In the genomic region with DNA sequence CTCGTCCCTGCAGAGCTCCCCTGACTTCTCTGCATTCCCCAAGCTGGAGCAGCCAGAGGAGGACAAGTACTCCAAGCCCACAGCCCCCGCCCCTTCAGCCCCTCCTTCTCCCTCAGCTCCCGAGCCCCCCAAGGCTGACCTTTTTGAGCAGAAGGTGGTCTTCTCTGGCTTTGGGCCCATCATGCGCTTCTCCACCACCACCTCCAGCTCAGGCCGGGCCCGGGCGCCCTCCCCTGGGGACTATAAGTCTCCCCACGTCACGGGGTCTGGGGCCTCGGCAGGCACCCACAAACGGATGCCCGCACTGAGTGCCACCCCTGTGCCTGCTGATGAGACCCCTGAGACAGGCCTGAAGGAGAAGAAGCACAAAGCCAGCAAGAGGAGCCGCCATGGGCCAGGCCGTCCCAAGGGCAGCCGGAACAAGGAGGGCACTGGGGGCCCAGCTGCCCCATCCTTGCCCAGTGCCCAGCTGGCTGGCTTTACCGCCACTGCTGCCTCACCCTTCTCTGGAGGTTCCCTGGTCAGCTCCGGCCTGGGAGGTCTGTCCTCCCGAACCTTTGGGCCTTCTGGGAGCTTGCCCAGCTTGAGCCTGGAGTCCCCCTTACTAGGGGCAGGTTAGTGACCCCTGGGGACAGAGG, we compare ENCODE assay signal across 16 cellular contexts. TPM values are rescaled to one million over a fixed set of nuclear protein-coding genes. Genes with fewer than 3 reads are reported as not detected.
A peak's percentile ranks its signal among the peaks of the same experiment; 100 is the strongest.
DNase-seq lines count a peak whose midpoint lies in the region; ATAC-seq, FAIRE-seq and TF ChIP-seq lines count a peak whose summit lies in the region.
"Had no signal": no experiment of that assay in that cellular context is flagged by ENCODE, and none has a peak within 500 bp of the region (broad histone marks: within the 10 kb centered on the region; RNA-seq: fewer than 3 reads in every experiment).

No MANE protein-coding gene starts in this region.

- no peaks in the 10 kb centered on the region for H3K27me3 ChIP-seq in HepG2 (ENCODE audit: control insufficient read depth in 1 of 2, insufficient read depth in 2 of 2, low read length in 2 of 2)

- peaks cover 53% of the 10 kb centered on the region for H3K4me1 Mint-ChIP-seq in activated T-cell treated with anti-CD3 and anti-CD28 coated beads, Interleukin-2, amount 50 U/mL, for 24 hours (ENCODE audit: low read depth)
- peaks cover 38% of the 10 kb centered on the region for H3K4me1 Mint-ChIP-seq in activated T-cell treated with anti-CD3 and anti-CD28 coated beads, Interleukin-2, amount 50 U/mL, for 4 hours (ENCODE audit: low read depth)
- H3K4me1 Mint-ChIP-seq in activated T-helper 17 cell treated with anti-CD3 and anti-CD28 coated beads, Interleukin-2, amount 50 U/mL, for 72 hours, result peaks cover 21% of the 10 kb centered on the region

- intact Hi-C loops in HepG2 (cut with micrococcal nuclease; ENCODE audit: unreplicated experiment), result no loop called here

- TF ChIP-seq CTCF in HEK293 (tag by site-specific recombination; IDR thresholded peaks at IDR 0.05), result no peak
- TF ChIP-seq CTCF in HepG2 (CRISPR knock-in tag; IDR thresholded peaks at IDR 0.05), result no peak
- no peak for TF ChIP-seq CTCF in omental fat pad (IDR thresholded peaks at IDR 0.05)

- peaks cover 3 to 91% of the 10 kb centered on the region in 2 experiments; a peak in 2 of 3 replicates for H3K36me3 ChIP-seq in HEK293 (ENCODE audit: control insufficient read depth in 2 of 2, insufficient read depth in 1 of 2, low read length in 2 of 2)
- H3K36me3 ChIP-seq in HepG2 (replicated peaks in 1 of 2; ENCODE audit: control insufficient read depth in 1 of 2, insufficient read depth in 2 of 2, low read length in 2 of 2), result peaks cover 51 to 87% of the 10 kb centered on the region in 2 experiments

- no peaks in the 10 kb centered on the region for H3K9me3 Mint-ChIP-seq in activated T-cell treated with anti-CD3 and anti-CD28 coated beads, Interleukin-2, amount 50 U/mL, for 24 hours
- H3K9me3 Mint-ChIP-seq in activated T-cell treated with anti-CD3 and anti-CD28 coated beads, Interleukin-2, amount 50 U/mL, for 4 hours, result no peaks in the 10 kb centered on the region
- H3K9me3 Mint-ChIP-seq in activated T-helper 17 cell treated with anti-CD3 and anti-CD28 coated beads, Interleukin-2, amount 50 U/mL, for 72 hours, result no peaks in the 10 kb centered on the region
- H3K9me3 Mint-ChIP-seq: H9 had no signal

- H2AFZ ChIP-seq in HepG2 (ENCODE audit: low read length), result no peak overlapping the region

- peaks cover 95% of the 10 kb centered on the region for H3K36me3 Mint-ChIP-seq in activated T-cell treated with anti-CD3 and anti-CD28 coated beads, Interleukin-2, amount 50 U/mL, for 24 hours (ENCODE audit: low read depth)
- H3K36me3 Mint-ChIP-seq in activated T-cell treated with anti-CD3 and anti-CD28 coated beads, Interleukin-2, amount 50 U/mL, for 4 hours (ENCODE audit: insufficient read depth), result peaks cover 45% of the 10 kb centered on the region
- H3K36me3 Mint-ChIP-seq in activated T-helper 17 cell treated with anti-CD3 and anti-CD28 coated beads, Interleukin-2, amount 50 U/mL, for 72 hours (ENCODE audit: low read depth), result peaks cover 98% of the 10 kb centered on the region

- no peak overlapping the region for H3K9ac ChIP-seq in HepG2 (ENCODE audit: insufficient read depth, low read depth, low read length)

- H3K27ac ChIP-seq in HEK293 (ENCODE audit: extremely low read depth, low read depth, low read length), result no peak overlapping the region
- no peak overlapping the region for H3K27ac ChIP-seq in HepG2 (ENCODE audit: extremely low read length, insufficient read depth, low read length)

- H3K4me3 Mint-ChIP-seq in activated T-cell treated with anti-CD3 and anti-CD28 coated beads, Interleukin-2, amount 50 U/mL, for 24 hours, result no peak overlapping the region
- H3K4me3 Mint-ChIP-seq in activated T-cell treated with anti-CD3 and anti-CD28 coated beads, Interleukin-2, amount 50 U/mL, for 4 hours, result no peak overlapping the region
- H3K4me3 Mint-ChIP-seq in activated T-helper 17 cell treated with anti-CD3 and anti-CD28 coated beads, Interleukin-2, amount 50 U/mL, for 72 hours, result no peak overlapping the region

- in situ Hi-C loops in HepG2 (cut with HindIII; ENCODE audit: extremely low pct_ligation_motif_present, low pct_unique_long_range_greater_than_20kb), result no loop called here

- H3K4me2 ChIP-seq in HepG2 (ENCODE audit: low read depth, low read length), result no peak overlapping the region

- H4K20me1 ChIP-seq in HepG2 (ENCODE audit: insufficient read depth, low read length), result no peaks in the 10 kb centered on the region

- BruUV-seq in HepG2 (replicated peaks; lab: Mats Ljungman, UMichigan), result no TSS peak

- no peaks in the 10 kb centered on the region for H3K27me3 Mint-ChIP-seq in activated T-cell treated with anti-CD3 and anti-CD28 coated beads, Interleukin-2, amount 50 U/mL, for 24 hours
- no peaks in the 10 kb centered on the region for H3K27me3 Mint-ChIP-seq in activated T-cell treated with anti-CD3 and anti-CD28 coated beads, Interleukin-2, amount 50 U/mL, for 4 hours (ENCODE audit: low read depth)
- H3K27me3 Mint-ChIP-seq in activated T-helper 17 cell treated with anti-CD3 and anti-CD28 coated beads, Interleukin-2, amount 50 U/mL, for 72 hours, result no peaks in the 10 kb centered on the region

- POLR2A ChIA-PET in HEK293 (lab: Yijun Ruan, JAX), result interaction anchor here (0.5 to 2.5 kb wide), 7 partner anchors 8 to 78 kb away, joined by 3 to 18 read pairs (median 5); a partner anchor contains a TSS
- POLR2A ChIA-PET in HepG2 (lab: Yijun Ruan, JAX), result interaction anchor here (1.0 to 7.0 kb wide), 7 partner anchors 12 to 103 kb away, joined by 3 to 92 read pairs (median 5); a partner anchor contains a TSS

- TF ChIP-seq RAD21 in HepG2 (CRISPR knock-in tag; IDR thresholded peaks at IDR 0.05), result no peak

- 96% methylated on average over 16 of the region's 18 CpGs for WGBS in HepG2 (ENCODE audit: low lambda C conversion rate)

- H3K27ac Mint-ChIP-seq in activated T-cell treated with anti-CD3 and anti-CD28 coated beads, Interleukin-2, amount 50 U/mL, for 24 hours, result peak overlapping the region; percentile 96
- H3K27ac Mint-ChIP-seq in activated T-helper 17 cell treated with anti-CD3 and anti-CD28 coated beads, Interleukin-2, amount 50 U/mL, for 72 hours, result peak overlapping the region; percentile 97

- CTCF ChIA-PET in HEK293 (lab: Yijun Ruan, JAX), result interaction anchor here (3.7 kb wide), 1 partner anchor 19 kb away, joined by 15 read pairs; no protein-coding TSS in a partner anchor
- CTCF ChIA-PET in HepG2 (lab: Yijun Ruan, JAX; ENCODE audit: low intra/inter-chr PET ratio, low total read pairs), result no interaction called here

- ATAC-seq in activated T-cell treated with anti-CD3 and anti-CD28 coated beads, Interleukin-2, amount 50 U/mL, for 4 hours, result no peak
- ATAC-seq in activated T-helper 17 cell treated with anti-CD3 and anti-CD28 coated beads, Interleukin-2, amount 50 U/mL, for 72 hours (replicated peaks), result no peak
- ATAC-seq in HepG2, result no peak
- ATAC-seq in omental fat pad (ENCODE audit: low FRiP score), result no peak
- no peak for ATAC-seq in GM21367 (IDR thresholded peaks at IDR 0.05; ENCODE audit: unreplicated experiment)

- no peak for DNase-seq in activated T-cell treated with anti-CD3 and anti-CD28 coated beads, Interleukin-2, amount 50 U/mL, for 24 hours
- no peak for DNase-seq in activated T-cell treated with anti-CD3 and anti-CD28 coated beads, Interleukin-2, amount 50 U/mL, for 4 hours
- DNase-seq in HepG2 (ENCODE audit: low spot score), result no peak
- DNase-seq in omental fat pad (ENCODE audit: low spot score), result no peak
- DNase-seq in H54 (ENCODE audit: insufficient read length, low spot score), result no peak
- DNase-seq: H9, MV-4-11, NCI-H1417 treated with DMSO at 0.1 percent for 48 hours, NCI-H1930, NCI-H2171, NCI-H446, RPMI8226 had no signal

- FAIRE-seq in HepG2 (lab: Jason Lieb, UNC) (no peak), H54 (lab: Jason Lieb, UNC) (no peak)
- FAIRE-seq: GM19239 had no signal

- TF ChIP-seq POLR2A in HepG2 (IDR thresholded peaks at IDR 0.05; ENCODE audit: insufficient read depth in 1 of 2, low read depth in 2 of 2, low read length in 2 of 2), result 0 out of 4 replicates have a peak, but pooled peaks have one; percentile 7 to 20
- no peak for TF ChIP-seq POLR2A in H54 (IDR thresholded peaks at IDR 0.05; ENCODE audit: low read depth, low read length)

- H3K4me3 ChIP-seq in HEK293 (ENCODE audit: low read depth, low read length) (no peak overlapping the region), HepG2 (replicated peaks in 1 of 3; ENCODE audit: insufficient read depth in 1 of 3, low read depth in 2 of 3, low read length in 3 of 3) (no peak overlapping the region)

- H3K9me3 ChIP-seq in HEK293 (ENCODE audit: control insufficient read depth, insufficient read depth, low read depth, low read length) (no peaks in the 10 kb centered on the region), HepG2 (ENCODE audit: low read length) (no peaks in the 10 kb centered on the region)

- H3K4me1 ChIP-seq in HEK293 (ENCODE audit: control insufficient read depth, insufficient read depth, low read length), result no peaks in the 10 kb centered on the region
- peaks cover 29% of the 10 kb centered on the region for H3K4me1 ChIP-seq in HepG2 (ENCODE audit: insufficient read depth, low read length)

- no peak for TF ChIP-seq EP300 in HepG2 (IDR thresholded peaks at IDR 0.05; ENCODE audit: low read depth in 2 of 2, low read length in 2 of 2)
- TF ChIP-seq EP300 in HepG2 (CRISPR knock-in tag; IDR thresholded peaks at IDR 0.05; ENCODE audit: borderline replicate concordance), result no peak

- H3K79me2 ChIP-seq in HepG2 (ENCODE audit: insufficient read depth, low read length), result no peaks in the 10 kb centered on the region

RNA-seq across cellular contexts. Expression of a gene that starts 11.4 kb away (rescaled TPM):
- total RNA-seq in activated T-cell treated with anti-CD3 and anti-CD28 coated beads, Interleukin-2, amount 50 U/mL, for 4 hours, result 100 to 1,000 TPM; 263 to 315 (median 286) TPM
- 100 to 1,000 TPM; 232 to 395 TPM for total RNA-seq in activated T-helper 17 cell treated with anti-CD3 and anti-CD28 coated beads, Interleukin-2, amount 50 U/mL, for 72 hours
- total RNA-seq in HepG2 (2016; rRNA removed; fragmentation: Illumina TruSeq; extraction: Trizol) (27.6 and 50.7 TPM in 2 replicates), omental fat pad (100 to 1,000 TPM in 1 of 4 donors, 10 to 100 TPM in 3; 38.7 to 108 (median 54.8) TPM)
- 41.1 and 41.6 TPM in 2 replicates for total RNA-seq in HepG2 (2016; cell fraction: cytosol; rRNA removed; fragmentation: Illumina TruSeq; extraction: Trizol; ENCODE audit: low read depth)
- total RNA-seq in HepG2 (2016; cell fraction: insoluble cytoplasmic fraction; rRNA removed; fragmentation: Illumina TruSeq; extraction: Trizol), result 23.9 and 54.9 TPM in 2 replicates
- 44.6 and 48.3 TPM in 2 replicates for total RNA-seq in HepG2 (2016; cell fraction: membrane; rRNA removed; fragmentation: Illumina TruSeq; extraction: Trizol)
- total RNA-seq in HepG2 (2016; cell fraction: nucleus; rRNA removed; fragmentation: Illumina TruSeq; extraction: Trizol), result 51.1 and 58.3 TPM in 2 replicates
- polyA plus RNA-seq in HepG2 (2011; rRNA removed), result 69.5 TPM in 2 replicates
- polyA plus RNA-seq in HepG2 (2011; cell fraction: cytosol; rRNA removed), result 20.9 and 26.0 TPM in 2 replicates
- 261 and 305 TPM in 2 replicates for polyA plus RNA-seq in HepG2 (2011; cell fraction: nucleus; rRNA removed)
- 56.0 and 70.4 TPM in 2 replicates for polyA plus RNA-seq in HepG2 (2012)
- polyA plus RNA-seq in HepG2 (2016; cell fraction: cytosol; fragmentation: Illumina TruSeq; extraction: Trizol; ENCODE audit: low read depth), result 2.1 and 3.2 TPM in 2 replicates
- 25.3 and 28.2 TPM in 2 replicates for polyA plus RNA-seq in HepG2 (2016; cell fraction: insoluble cytoplasmic fraction; fragmentation: Illumina TruSeq; extraction: Trizol; ENCODE audit: low read depth)
- 10.7 and 10.9 TPM in 2 replicates for polyA plus RNA-seq in HepG2 (2016; cell fraction: membrane; fragmentation: Illumina TruSeq; extraction: Trizol; ENCODE audit: low read depth)
- polyA plus RNA-seq in HepG2 (2016; cell fraction: nucleus; fragmentation: Illumina TruSeq; extraction: Trizol; ENCODE audit: insufficient read depth, low read depth), result 142 and 147 TPM in 2 replicates
- polyA minus RNA-seq in HepG2 (2011; rRNA and poly(A)+ RNA removed; ENCODE audit: low replicate concordance), result 89.8 and 99.9 TPM in 2 replicates
- 29.2 and 32.2 TPM in 2 replicates for polyA minus RNA-seq in HepG2 (2011; cell fraction: cytosol; rRNA and poly(A)+ RNA removed)
- polyA minus RNA-seq in HepG2 (2011; cell fraction: nucleus; rRNA and poly(A)+ RNA removed), result 156 and 194 TPM in 2 replicates

RNA-seq across cellular contexts. Expression of a gene that starts 13.7 kb away (rescaled TPM):
- 10 to 100 TPM; 47.2 to 73.3 (median 67.8) TPM for total RNA-seq in activated T-cell treated with anti-CD3 and anti-CD28 coated beads, Interleukin-2, amount 50 U/mL, for 4 hours
- 10 to 100 TPM; 36.1 to 57.3 TPM for total RNA-seq in activated T-helper 17 cell treated with anti-CD3 and anti-CD28 coated beads, Interleukin-2, amount 50 U/mL, for 72 hours
- total RNA-seq in HepG2 (2016; rRNA removed; fragmentation: Illumina TruSeq; extraction: Trizol), result 34.1 and 42.6 TPM in 2 replicates
- 64.2 and 89.3 TPM in 2 replicates for total RNA-seq in HepG2 (2016; cell fraction: cytosol; rRNA removed; fragmentation: Illumina TruSeq; extraction: Trizol; ENCODE audit: low read depth)
- 38.9 and 39.2 TPM in 2 replicates for total RNA-seq in HepG2 (2016; cell fraction: insoluble cytoplasmic fraction; rRNA removed; fragmentation: Illumina TruSeq; extraction: Trizol)
- total RNA-seq in HepG2 (2016; cell fraction: membrane; rRNA removed; fragmentation: Illumina TruSeq; extraction: Trizol), result 72.8 and 92.2 TPM in 2 replicates
- 12.0 and 15.5 TPM in 2 replicates for total RNA-seq in HepG2 (2016; cell fraction: nucleus; rRNA removed; fragmentation: Illumina TruSeq; extraction: Trizol)
- 30.0 and 34.9 TPM in 2 replicates for polyA plus RNA-seq in HepG2 (2011; rRNA removed)
- 15.0 and 24.9 TPM in 2 replicates for polyA plus RNA-seq in HepG2 (2011; cell fraction: cytosol; rRNA removed)
- polyA plus RNA-seq in HepG2 (2011; cell fraction: nucleus; rRNA removed), result 10.7 and 11.5 TPM in 2 replicates
- 34.2 TPM in 2 replicates for polyA plus RNA-seq in HepG2 (2012)
- 183 and 249 TPM in 2 replicates for polyA plus RNA-seq in HepG2 (2016; cell fraction: cytosol; fragmentation: Illumina TruSeq; extraction: Trizol; ENCODE audit: low read depth)
- 69.7 and 77.8 TPM in 2 replicates for polyA plus RNA-seq in HepG2 (2016; cell fraction: insoluble cytoplasmic fraction; fragmentation: Illumina TruSeq; extraction: Trizol; ENCODE audit: low read depth)
- 135 and 168 TPM in 2 replicates for polyA plus RNA-seq in HepG2 (2016; cell fraction: membrane; fragmentation: Illumina TruSeq; extraction: Trizol; ENCODE audit: low read depth)
- 46.2 and 46.8 TPM in 2 replicates for polyA plus RNA-seq in HepG2 (2016; cell fraction: nucleus; fragmentation: Illumina TruSeq; extraction: Trizol; ENCODE audit: insufficient read depth, low read depth)
- 16.1 and 27.0 TPM in 2 replicates for polyA minus RNA-seq in HepG2 (2011; rRNA and poly(A)+ RNA removed; ENCODE audit: low replicate concordance)
- 7.2 and 7.7 TPM in 2 replicates for polyA minus RNA-seq in HepG2 (2011; cell fraction: cytosol; rRNA and poly(A)+ RNA removed)
- polyA minus RNA-seq in HepG2 (2011; cell fraction: nucleus; rRNA and poly(A)+ RNA removed), result 7.1 and 8.1 TPM in 2 replicates
- total RNA-seq in omental fat pad, result 10 to 100 TPM in 3 of 4 donors, 1 to 10 TPM in 1; 7.6 to 25.5 (median 15.7) TPM

RNA-seq across cellular contexts. Expression of a gene that starts 31.6 kb away (rescaled TPM):
- under 1 TPM; 0.16 to 0.58 (median 0.43) TPM for total RNA-seq in activated T-cell treated with anti-CD3 and anti-CD28 coated beads, Interleukin-2, amount 50 U/mL, for 4 hours
- total RNA-seq in activated T-helper 17 cell treated with anti-CD3 and anti-CD28 coated beads, Interleukin-2, amount 50 U/mL, for 72 hours, result 1 to 10 TPM; 1.6 to 4.3 TPM
- total RNA-seq in HepG2 (2016; rRNA removed; fragmentation: Illumina TruSeq; extraction: Trizol) (11.6 and 11.7 TPM in 2 replicates), omental fat pad (10 to 100 TPM in 1 of 4 donors, 1 to 10 TPM in 3; 3.2 to 17.0 (median 6.1) TPM)
- 12.6 and 19.2 TPM in 2 replicates for total RNA-seq in HepG2 (2016; cell fraction: cytosol; rRNA removed; fragmentation: Illumina TruSeq; extraction: Trizol; ENCODE audit: low read depth)
- total RNA-seq in HepG2 (2016; cell fraction: insoluble cytoplasmic fraction; rRNA removed; fragmentation: Illumina TruSeq; extraction: Trizol), result 8.9 and 11.5 TPM in 2 replicates
- total RNA-seq in HepG2 (2016; cell fraction: membrane; rRNA removed; fragmentation: Illumina TruSeq; extraction: Trizol), result 33.3 and 35.3 TPM in 2 replicates
- total RNA-seq in HepG2 (2016; cell fraction: nucleus; rRNA removed; fragmentation: Illumina TruSeq; extraction: Trizol), result 13.3 and 14.9 TPM in 2 replicates
- polyA plus RNA-seq in HepG2 (2011; rRNA removed), result 29.4 and 30.6 TPM in 2 replicates
- polyA plus RNA-seq in HepG2 (2011; cell fraction: cytosol; rRNA removed), result 18.7 and 30.8 TPM in 2 replicates
- 53.9 and 68.1 TPM in 2 replicates for polyA plus RNA-seq in HepG2 (2011; cell fraction: nucleus; rRNA removed)
- 32.6 and 40.9 TPM in 2 replicates for polyA plus RNA-seq in HepG2 (2012)
- polyA plus RNA-seq in HepG2 (2016; cell fraction: cytosol; fragmentation: Illumina TruSeq; extraction: Trizol; ENCODE audit: low read depth), result 194 and 224 TPM in 2 replicates
- 44.1 and 62.1 TPM in 2 replicates for polyA plus RNA-seq in HepG2 (2016; cell fraction: insoluble cytoplasmic fraction; fragmentation: Illumina TruSeq; extraction: Trizol; ENCODE audit: low read depth)
- 209 and 253 TPM in 2 replicates for polyA plus RNA-seq in HepG2 (2016; cell fraction: membrane; fragmentation: Illumina TruSeq; extraction: Trizol; ENCODE audit: low read depth)
- 85.1 and 95.0 TPM in 2 replicates for polyA plus RNA-seq in HepG2 (2016; cell fraction: nucleus; fragmentation: Illumina TruSeq; extraction: Trizol; ENCODE audit: insufficient read depth, low read depth)
- 11.1 and 38.8 TPM in 2 replicates for polyA minus RNA-seq in HepG2 (2011; rRNA and poly(A)+ RNA removed; ENCODE audit: low replicate concordance)
- polyA minus RNA-seq in HepG2 (2011; cell fraction: cytosol; rRNA and poly(A)+ RNA removed), result 30.5 and 32.4 TPM in 2 replicates
- 13.9 and 14.2 TPM in 2 replicates for polyA minus RNA-seq in HepG2 (2011; cell fraction: nucleus; rRNA and poly(A)+ RNA removed)

RNA-seq across cellular contexts. Expression of a gene that starts 36.1 kb away (rescaled TPM):
- total RNA-seq in activated T-cell treated with anti-CD3 and anti-CD28 coated beads, Interleukin-2, amount 50 U/mL, for 4 hours, result 100 to 1,000 TPM; 527 to 569 (median 554) TPM
- 100 to 1,000 TPM; 235 to 375 TPM for total RNA-seq in activated T-helper 17 cell treated with anti-CD3 and anti-CD28 coated beads, Interleukin-2, amount 50 U/mL, for 72 hours
- total RNA-seq in HepG2 (2016; rRNA removed; fragmentation: Illumina TruSeq; extraction: Trizol), result 517 and 688 TPM in 2 replicates
- total RNA-seq in HepG2 (2016; cell fraction: cytosol; rRNA removed; fragmentation: Illumina TruSeq; extraction: Trizol; ENCODE audit: low read depth), result 265 and 305 TPM in 2 replicates
- 517 and 718 TPM in 2 replicates for total RNA-seq in HepG2 (2016; cell fraction: insoluble cytoplasmic fraction; rRNA removed; fragmentation: Illumina TruSeq; extraction: Trizol)
- 175 and 189 TPM in 2 replicates for total RNA-seq in HepG2 (2016; cell fraction: membrane; rRNA removed; fragmentation: Illumina TruSeq; extraction: Trizol)
- total RNA-seq in HepG2 (2016; cell fraction: nucleus; rRNA removed; fragmentation: Illumina TruSeq; extraction: Trizol), result 146 and 163 TPM in 2 replicates
- polyA plus RNA-seq in HepG2 (2011; rRNA removed), result 317 and 366 TPM in 2 replicates
- 470 and 640 TPM in 2 replicates for polyA plus RNA-seq in HepG2 (2011; cell fraction: cytosol; rRNA removed)
- polyA plus RNA-seq in HepG2 (2011; cell fraction: nucleus; rRNA removed), result 121 and 122 TPM in 2 replicates
- 167 and 213 TPM in 2 replicates for polyA plus RNA-seq in HepG2 (2012)
- 206 and 222 TPM in 2 replicates for polyA plus RNA-seq in HepG2 (2016; cell fraction: cytosol; fragmentation: Illumina TruSeq; extraction: Trizol; ENCODE audit: low read depth)
- polyA plus RNA-seq in HepG2 (2016; cell fraction: insoluble cytoplasmic fraction; fragmentation: Illumina TruSeq; extraction: Trizol; ENCODE audit: low read depth), result 578 and 618 TPM in 2 replicates
- polyA plus RNA-seq in HepG2 (2016; cell fraction: membrane; fragmentation: Illumina TruSeq; extraction: Trizol; ENCODE audit: low read depth), result 134 and 136 TPM in 2 replicates
- polyA plus RNA-seq in HepG2 (2016; cell fraction: nucleus; fragmentation: Illumina TruSeq; extraction: Trizol; ENCODE audit: insufficient read depth, low read depth), result 227 and 228 TPM in 2 replicates
- 383 and 657 TPM in 2 replicates for polyA minus RNA-seq in HepG2 (2011; rRNA and poly(A)+ RNA removed; ENCODE audit: low replicate concordance)
- polyA minus RNA-seq in HepG2 (2011; cell fraction: cytosol; rRNA and poly(A)+ RNA removed), result 84.9 and 103 TPM in 2 replicates
- polyA minus RNA-seq in HepG2 (2011; cell fraction: nucleus; rRNA and poly(A)+ RNA removed), result 32.9 and 35.0 TPM in 2 replicates
- total RNA-seq in omental fat pad, result 100 to 1,000 TPM; 140 to 169 (median 155) TPM

RNA-seq across cellular contexts. Expression of a gene that starts 41.7 kb away (rescaled TPM):
- total RNA-seq in activated T-cell treated with anti-CD3 and anti-CD28 coated beads, Interleukin-2, amount 50 U/mL, for 4 hours, result 100 to 1,000 TPM; 110 to 131 (median 110) TPM
- 10 to 100 TPM; 29.6 to 39.1 TPM for total RNA-seq in activated T-helper 17 cell treated with anti-CD3 and anti-CD28 coated beads, Interleukin-2, amount 50 U/mL, for 72 hours
- total RNA-seq in HepG2 (2016; rRNA removed; fragmentation: Illumina TruSeq; extraction: Trizol) (29.0 and 37.8 TPM in 2 replicates), omental fat pad (1 to 10 TPM in 2 of 4 donors, under 1 TPM in 2; 0.38 to 5.2 (median 1.5) TPM)
- total RNA-seq in HepG2 (2016; cell fraction: cytosol; rRNA removed; fragmentation: Illumina TruSeq; extraction: Trizol; ENCODE audit: low read depth), result 20.7 and 21.2 TPM in 2 replicates
- total RNA-seq in HepG2 (2016; cell fraction: insoluble cytoplasmic fraction; rRNA removed; fragmentation: Illumina TruSeq; extraction: Trizol), result 22.9 and 36.8 TPM in 2 replicates
- 65.8 and 69.1 TPM in 2 replicates for total RNA-seq in HepG2 (2016; cell fraction: membrane; rRNA removed; fragmentation: Illumina TruSeq; extraction: Trizol)
- 17.6 and 17.8 TPM in 2 replicates for total RNA-seq in HepG2 (2016; cell fraction: nucleus; rRNA removed; fragmentation: Illumina TruSeq; extraction: Trizol)
- polyA plus RNA-seq in HepG2 (2011; rRNA removed), result 13.9 and 14.7 TPM in 2 replicates
- 14.1 and 17.0 TPM in 2 replicates for polyA plus RNA-seq in HepG2 (2011; cell fraction: cytosol; rRNA removed)
- 10.9 and 12.1 TPM in 2 replicates for polyA plus RNA-seq in HepG2 (2011; cell fraction: nucleus; rRNA removed)
- 17.9 and 19.9 TPM in 2 replicates for polyA plus RNA-seq in HepG2 (2012)
- 26.4 and 26.9 TPM in 2 replicates for polyA plus RNA-seq in HepG2 (2016; cell fraction: cytosol; fragmentation: Illumina TruSeq; extraction: Trizol; ENCODE audit: low read depth)
- polyA plus RNA-seq in HepG2 (2016; cell fraction: insoluble cytoplasmic fraction; fragmentation: Illumina TruSeq; extraction: Trizol; ENCODE audit: low read depth), result 46.7 and 55.1 TPM in 2 replicates
- 71.4 and 76.4 TPM in 2 replicates for polyA plus RNA-seq in HepG2 (2016; cell fraction: membrane; fragmentation: Illumina TruSeq; extraction: Trizol; ENCODE audit: low read depth)
- polyA plus RNA-seq in HepG2 (2016; cell fraction: nucleus; fragmentation: Illumina TruSeq; extraction: Trizol; ENCODE audit: insufficient read depth, low read depth), result 43.8 and 45.7 TPM in 2 replicates
- polyA minus RNA-seq in HepG2 (2011; rRNA and poly(A)+ RNA removed; ENCODE audit: low replicate concordance), result 4.2 and 17.4 TPM in 2 replicates
- polyA minus RNA-seq in HepG2 (2011; cell fraction: cytosol; rRNA and poly(A)+ RNA removed), result 14.9 and 17.2 TPM in 2 replicates
- 5.9 and 6.3 TPM in 2 replicates for polyA minus RNA-seq in HepG2 (2011; cell fraction: nucleus; rRNA and poly(A)+ RNA removed)
